ENCODE assay signal across 2 cellular contexts in the genomic region with DNA sequence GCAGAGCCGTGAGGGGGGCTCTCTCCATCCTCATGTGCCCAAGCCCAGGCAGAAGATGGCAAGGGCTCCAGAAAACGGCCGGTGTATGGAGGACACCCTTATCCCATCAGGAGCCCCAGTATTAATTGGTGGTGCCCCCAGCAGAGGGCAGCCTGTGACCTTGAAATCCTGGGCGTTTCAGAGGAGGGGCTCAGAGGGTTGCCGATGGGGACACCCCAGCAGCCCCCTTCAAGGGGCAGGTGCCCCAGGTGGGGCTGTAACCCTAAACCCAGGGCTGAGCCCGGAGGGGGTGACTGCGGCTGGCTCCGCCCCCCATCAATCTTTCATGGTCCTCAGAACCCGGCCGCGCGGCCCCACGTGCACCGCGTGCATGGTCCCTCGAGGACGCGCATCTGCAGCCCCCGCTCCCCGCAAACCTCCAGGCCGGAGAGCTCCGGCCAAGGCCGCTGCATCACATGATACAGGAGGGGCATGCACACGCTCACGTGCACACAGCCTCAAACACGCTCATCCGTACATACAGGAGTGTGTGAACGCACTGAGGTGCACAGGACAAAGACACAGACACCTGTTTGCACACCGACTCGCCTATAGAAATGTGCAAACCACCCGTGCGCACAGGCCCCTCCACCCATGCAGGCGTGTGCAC.
TF ChIP-seq lines count a peak whose summit lies in the region.

No MANE protein-coding gene starts in this region.

TF ChIP-seq in H1, 55 proteins besides CTCF, POLR2A, EP300 and RAD21 (continues in another document):
- no peak for TF ChIP-seq EZH2 (IDR thresholded peaks at IDR 0.05; ENCODE audit: low read depth, low read length, severe bottlenecking)
- no peak for TF ChIP-seq SP2 (IDR thresholded peaks at IDR 0.05; ENCODE audit: low read length)
- TF ChIP-seq RXRA (IDR thresholded peaks at IDR 0.05; ENCODE audit: insufficient read depth, low read depth, low read length), result no peak
- no peak for TF ChIP-seq CEBPB (IDR thresholded peaks at IDR 0.05; ENCODE audit: low read depth, low read length)
- TF ChIP-seq MAFK (IDR thresholded peaks at IDR 0.05; ENCODE audit: low read depth, low read length), result no peak
- TF ChIP-seq SIRT6 (IDR thresholded peaks at IDR 0.05; ENCODE audit: low read length), result no peak
- TF ChIP-seq, protein P1, sequence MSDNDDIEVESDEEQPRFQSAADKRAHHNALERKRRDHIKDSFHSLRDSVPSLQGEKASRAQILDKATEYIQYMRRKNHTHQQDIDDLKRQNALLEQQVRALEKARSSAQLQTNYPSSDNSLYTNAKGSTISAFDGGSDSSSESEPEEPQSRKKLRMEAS (IDR thresholded peaks at IDR 0.05), result peak; percentile 93
- no peak for TF ChIP-seq CBX5 (IDR thresholded peaks at IDR 0.05; ENCODE audit: low read depth, low read length)
- TF ChIP-seq BRCA1 (IDR thresholded peaks at IDR 0.05; ENCODE audit: low read depth, low read length), result no peak
- TF ChIP-seq CHD1 (IDR thresholded peaks at IDR 0.05; ENCODE audit: low read depth, low read length), result no peak
- no peak for TF ChIP-seq TAF1 (IDR thresholded peaks at IDR 0.05; ENCODE audit: low read depth, low read length)
- no peak for TF ChIP-seq CHD2 (IDR thresholded peaks at IDR 0.05; ENCODE audit: low read length)
- no peak for TF ChIP-seq KDM4A (IDR thresholded peaks at IDR 0.05; ENCODE audit: low read depth, low read length, severe bottlenecking)
- TF ChIP-seq SRF (IDR thresholded peaks at IDR 0.05; ENCODE audit: low read depth, low read length), result no peak
- TF ChIP-seq, protein P2, sequence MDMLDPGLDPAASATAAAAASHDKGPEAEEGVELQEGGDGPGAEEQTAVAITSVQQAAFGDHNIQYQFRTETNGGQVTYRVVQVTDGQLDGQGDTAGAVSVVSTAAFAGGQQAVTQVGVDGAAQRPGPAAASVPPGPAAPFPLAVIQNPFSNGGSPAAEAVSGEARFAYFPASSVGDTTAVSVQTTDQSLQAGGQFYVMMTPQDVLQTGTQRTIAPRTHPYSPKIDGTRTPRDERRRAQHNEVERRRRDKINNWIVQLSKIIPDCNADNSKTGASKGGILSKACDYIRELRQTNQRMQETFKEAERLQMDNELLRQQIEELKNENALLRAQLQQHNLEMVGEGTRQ (IDR thresholded peaks at IDR 0.05; ENCODE audit: low read length), result peak; percentile 77
- TF ChIP-seq JUND (IDR thresholded peaks at IDR 0.05; ENCODE audit: low read length), result no peak
- no peak for TF ChIP-seq TAF7 (optimal IDR thresholded peaks at IDR 0.05; ENCODE audit: borderline replicate concordance, low read depth, low read length)
- TF ChIP-seq SP1 (IDR thresholded peaks at IDR 0.05; ENCODE audit: low read depth, low read length), result 0 out of 2 replicates have a peak, but pooled peaks have one; percentile 30
- TF ChIP-seq HDAC2 (IDR thresholded peaks at IDR 0.05; ENCODE audit: borderline replicate concordance in 1 of 2, low read depth in 2 of 2, low read length in 2 of 2), result no peak
- TF ChIP-seq POU5F1 (IDR thresholded peaks at IDR 0.05; ENCODE audit: low read depth, low read length), result no peak
- TF ChIP-seq JUN (IDR thresholded peaks at IDR 0.05; ENCODE audit: low read depth, low read length), result no peak
- no peak for TF ChIP-seq TCF12 (IDR thresholded peaks at IDR 0.05; ENCODE audit: low read depth, low read length)
- TF ChIP-seq RFX5 (IDR thresholded peaks at IDR 0.05; ENCODE audit: borderline replicate concordance, low read depth, low read length), result no peak
- 0 out of 2 replicates have a peak, but pooled peaks have one; percentile 32 for TF ChIP-seq YY1 (IDR thresholded peaks at IDR 0.05; ENCODE audit: low read depth, low read length)
- no peak for TF ChIP-seq EGR1 (IDR thresholded peaks at IDR 0.05; ENCODE audit: borderline replicate concordance, low read depth, low read length)
- TF ChIP-seq PHF8 (conservative IDR thresholded peaks at IDR 0.05; ENCODE audit: low read depth, low read length), result no peak
- TF ChIP-seq, protein P3, sequence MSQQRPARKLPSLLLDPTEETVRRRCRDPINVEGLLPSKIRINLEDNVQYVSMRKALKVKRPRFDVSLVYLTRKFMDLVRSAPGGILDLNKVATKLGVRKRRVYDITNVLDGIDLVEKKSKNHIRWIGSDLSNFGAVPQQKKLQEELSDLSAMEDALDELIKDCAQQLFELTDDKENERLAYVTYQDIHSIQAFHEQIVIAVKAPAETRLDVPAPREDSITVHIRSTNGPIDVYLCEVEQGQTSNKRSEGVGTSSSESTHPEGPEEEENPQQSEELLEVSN (IDR thresholded peaks at IDR 0.05), result peak; percentile 91
- TF ChIP-seq SIN3A (conservative IDR thresholded peaks at IDR 0.05 in 1 of 2, IDR thresholded peaks at IDR 0.05 in 1 of 2; ENCODE audit: low read depth in 1 of 2, low read length in 2 of 2), result no peak

TF ChIP-seq in GM12891, 5 proteins besides CTCF, POLR2A, EP300 and RAD21:
- no peak for TF ChIP-seq POU2F2 (IDR thresholded peaks at IDR 0.05; ENCODE audit: low read depth, low read length)
